ENCODE assay signal across 1 cellular context in genomic region chr6:169974663-169975062, GRCh38.
TF ChIP-seq lines count a peak whose summit lies in the region.

No MANE protein-coding gene starts in this region.

TF ChIP-seq in SK-N-SH treated with all-trans-retinoic acid at 6 μM for 48 hours, 23 proteins besides CTCF, POLR2A, EP300 and RAD21 (continued from another document):
- TF ChIP-seq CREB5 (CRISPR knock-in tag; IDR thresholded peaks at IDR 0.05; ENCODE audit: low read depth), result no peak
